1 cellular context compared by ENCODE assay signal in the genomic region with DNA sequence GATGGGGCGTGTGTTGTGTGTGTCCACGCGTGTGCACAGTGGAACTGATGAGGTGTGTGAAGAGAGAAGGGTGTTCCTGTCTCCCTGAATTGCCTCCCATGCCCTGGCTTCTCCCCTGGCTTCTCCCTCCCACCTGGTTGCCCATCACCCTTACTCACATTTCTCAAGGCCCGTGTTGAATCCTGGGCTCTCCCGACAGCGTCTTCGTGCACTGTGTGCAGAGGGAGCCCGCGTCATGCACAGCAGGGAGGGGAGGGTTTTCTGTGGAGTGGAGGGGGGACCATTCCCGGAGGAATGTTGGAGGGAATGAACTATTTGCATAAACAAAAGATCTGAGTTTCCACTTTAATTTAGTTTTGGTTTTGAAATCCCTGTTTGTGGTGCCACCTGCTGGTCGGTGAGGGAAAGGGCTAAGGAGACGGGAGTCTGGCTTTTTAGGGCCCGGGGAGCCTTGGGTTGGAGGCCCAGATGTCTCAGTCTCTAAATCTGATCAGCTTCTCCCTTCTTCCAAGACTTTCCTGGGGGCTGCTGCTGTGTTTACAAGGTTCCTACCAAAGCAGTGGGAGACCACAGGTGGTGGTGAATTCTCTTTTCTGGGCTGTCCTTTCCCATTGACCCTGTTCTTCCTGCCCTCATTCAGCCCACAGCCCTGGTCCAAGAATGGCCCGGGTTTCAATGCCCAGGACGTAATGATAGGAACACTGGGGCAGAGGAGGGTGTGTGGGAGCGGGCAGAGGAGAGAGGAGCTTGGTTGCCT.
TF ChIP-seq lines count a peak whose summit lies in the region.

A gene (minus strand): TSS at position 217 of the 757 bp plus-strand sequence. CDS start 57 bp downstream, at position 160.

TF ChIP-seq in K562, 482 proteins besides CTCF, POLR2A, EP300 and RAD21 (continued from another document):
- TF ChIP-seq, protein P1, sequence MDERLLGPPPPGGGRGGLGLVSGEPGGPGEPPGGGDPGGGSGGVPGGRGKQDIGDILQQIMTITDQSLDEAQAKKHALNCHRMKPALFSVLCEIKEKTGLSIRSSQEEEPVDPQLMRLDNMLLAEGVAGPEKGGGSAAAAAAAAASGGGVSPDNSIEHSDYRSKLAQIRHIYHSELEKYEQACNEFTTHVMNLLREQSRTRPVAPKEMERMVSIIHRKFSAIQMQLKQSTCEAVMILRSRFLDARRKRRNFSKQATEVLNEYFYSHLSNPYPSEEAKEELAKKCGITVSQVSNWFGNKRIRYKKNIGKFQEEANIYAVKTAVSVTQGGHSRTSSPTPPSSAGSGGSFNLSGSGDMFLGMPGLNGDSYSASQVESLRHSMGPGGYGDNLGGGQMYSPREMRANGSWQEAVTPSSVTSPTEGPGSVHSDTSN (CRISPR knock-in tag; IDR thresholded peaks at IDR 0.05; ENCODE audit: low read depth), result no peak
- TF ChIP-seq, protein P1 (tag; conservative IDR thresholded peaks at IDR 0.05; ENCODE audit: low read depth), result no peak
- TF ChIP-seq FOS (IDR thresholded peaks at IDR 0.05; ENCODE audit: extremely low read depth, insufficient read length) (no peak), PHTF2 (CRISPR knock-in tag; IDR thresholded peaks at IDR 0.05) (no peak), POLR3A (IDR thresholded peaks at IDR 0.05; ENCODE audit: borderline replicate concordance, extremely low read depth, insufficient read depth, insufficient read length) (no peak), TARDBP (IDR thresholded peaks at IDR 0.05) (no peak), TAL1 (IDR thresholded peaks at IDR 0.05) (no peak), POLR2G (IDR thresholded peaks at IDR 0.05; ENCODE audit: low read depth, low read length) (peak; percentile 37; the same call in 1 of the 2 replicates), RBM15 (IDR thresholded peaks at IDR 0.05; ENCODE audit: insufficient read depth, low read length) (no peak), ZNF431 (CRISPR knock-in tag; IDR thresholded peaks at IDR 0.05) (no peak), ZBTB1 (CRISPR knock-in tag; IDR thresholded peaks at IDR 0.05; ENCODE audit: borderline replicate concordance, low read depth) (no peak), SMC3 (conservative IDR thresholded peaks at IDR 0.05; ENCODE audit: insufficient read depth, low read depth, low read length) (peak; percentile 52; the same call in 1 of the 2 replicates), U2AF2 (optimal IDR thresholded peaks at IDR 0.05; ENCODE audit: low read depth, low read length) (no peak), ZNF174 (CRISPR knock-in tag; IDR thresholded peaks at IDR 0.05) (no peak)
- TF ChIP-seq, protein P2, sequence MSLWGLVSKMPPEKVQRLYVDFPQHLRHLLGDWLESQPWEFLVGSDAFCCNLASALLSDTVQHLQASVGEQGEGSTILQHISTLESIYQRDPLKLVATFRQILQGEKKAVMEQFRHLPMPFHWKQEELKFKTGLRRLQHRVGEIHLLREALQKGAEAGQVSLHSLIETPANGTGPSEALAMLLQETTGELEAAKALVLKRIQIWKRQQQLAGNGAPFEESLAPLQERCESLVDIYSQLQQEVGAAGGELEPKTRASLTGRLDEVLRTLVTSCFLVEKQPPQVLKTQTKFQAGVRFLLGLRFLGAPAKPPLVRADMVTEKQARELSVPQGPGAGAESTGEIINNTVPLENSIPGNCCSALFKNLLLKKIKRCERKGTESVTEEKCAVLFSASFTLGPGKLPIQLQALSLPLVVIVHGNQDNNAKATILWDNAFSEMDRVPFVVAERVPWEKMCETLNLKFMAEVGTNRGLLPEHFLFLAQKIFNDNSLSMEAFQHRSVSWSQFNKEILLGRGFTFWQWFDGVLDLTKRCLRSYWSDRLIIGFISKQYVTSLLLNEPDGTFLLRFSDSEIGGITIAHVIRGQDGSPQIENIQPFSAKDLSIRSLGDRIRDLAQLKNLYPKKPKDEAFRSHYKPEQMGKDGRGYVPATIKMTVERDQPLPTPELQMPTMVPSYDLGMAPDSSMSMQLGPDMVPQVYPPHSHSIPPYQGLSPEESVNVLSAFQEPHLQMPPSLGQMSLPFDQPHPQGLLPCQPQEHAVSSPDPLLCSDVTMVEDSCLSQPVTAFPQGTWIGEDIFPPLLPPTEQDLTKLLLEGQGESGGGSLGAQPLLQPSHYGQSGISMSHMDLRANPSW (CRISPR knock-in tag; IDR thresholded peaks at IDR 0.05), result no peak
- TF ChIP-seq, protein P3, sequence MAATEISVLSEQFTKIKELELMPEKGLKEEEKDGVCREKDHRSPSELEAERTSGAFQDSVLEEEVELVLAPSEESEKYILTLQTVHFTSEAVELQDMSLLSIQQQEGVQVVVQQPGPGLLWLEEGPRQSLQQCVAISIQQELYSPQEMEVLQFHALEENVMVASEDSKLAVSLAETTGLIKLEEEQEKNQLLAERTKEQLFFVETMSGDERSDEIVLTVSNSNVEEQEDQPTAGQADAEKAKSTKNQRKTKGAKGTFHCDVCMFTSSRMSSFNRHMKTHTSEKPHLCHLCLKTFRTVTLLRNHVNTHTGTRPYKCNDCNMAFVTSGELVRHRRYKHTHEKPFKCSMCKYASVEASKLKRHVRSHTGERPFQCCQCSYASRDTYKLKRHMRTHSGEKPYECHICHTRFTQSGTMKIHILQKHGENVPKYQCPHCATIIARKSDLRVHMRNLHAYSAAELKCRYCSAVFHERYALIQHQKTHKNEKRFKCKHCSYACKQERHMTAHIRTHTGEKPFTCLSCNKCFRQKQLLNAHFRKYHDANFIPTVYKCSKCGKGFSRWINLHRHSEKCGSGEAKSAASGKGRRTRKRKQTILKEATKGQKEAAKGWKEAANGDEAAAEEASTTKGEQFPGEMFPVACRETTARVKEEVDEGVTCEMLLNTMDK (IDR thresholded peaks at IDR 0.05; ENCODE audit: borderline replicate concordance, insufficient read depth, low read depth, low read length, poor library complexity, severe bottlenecking), result peak; percentile 40
- TF ChIP-seq, protein P4, sequence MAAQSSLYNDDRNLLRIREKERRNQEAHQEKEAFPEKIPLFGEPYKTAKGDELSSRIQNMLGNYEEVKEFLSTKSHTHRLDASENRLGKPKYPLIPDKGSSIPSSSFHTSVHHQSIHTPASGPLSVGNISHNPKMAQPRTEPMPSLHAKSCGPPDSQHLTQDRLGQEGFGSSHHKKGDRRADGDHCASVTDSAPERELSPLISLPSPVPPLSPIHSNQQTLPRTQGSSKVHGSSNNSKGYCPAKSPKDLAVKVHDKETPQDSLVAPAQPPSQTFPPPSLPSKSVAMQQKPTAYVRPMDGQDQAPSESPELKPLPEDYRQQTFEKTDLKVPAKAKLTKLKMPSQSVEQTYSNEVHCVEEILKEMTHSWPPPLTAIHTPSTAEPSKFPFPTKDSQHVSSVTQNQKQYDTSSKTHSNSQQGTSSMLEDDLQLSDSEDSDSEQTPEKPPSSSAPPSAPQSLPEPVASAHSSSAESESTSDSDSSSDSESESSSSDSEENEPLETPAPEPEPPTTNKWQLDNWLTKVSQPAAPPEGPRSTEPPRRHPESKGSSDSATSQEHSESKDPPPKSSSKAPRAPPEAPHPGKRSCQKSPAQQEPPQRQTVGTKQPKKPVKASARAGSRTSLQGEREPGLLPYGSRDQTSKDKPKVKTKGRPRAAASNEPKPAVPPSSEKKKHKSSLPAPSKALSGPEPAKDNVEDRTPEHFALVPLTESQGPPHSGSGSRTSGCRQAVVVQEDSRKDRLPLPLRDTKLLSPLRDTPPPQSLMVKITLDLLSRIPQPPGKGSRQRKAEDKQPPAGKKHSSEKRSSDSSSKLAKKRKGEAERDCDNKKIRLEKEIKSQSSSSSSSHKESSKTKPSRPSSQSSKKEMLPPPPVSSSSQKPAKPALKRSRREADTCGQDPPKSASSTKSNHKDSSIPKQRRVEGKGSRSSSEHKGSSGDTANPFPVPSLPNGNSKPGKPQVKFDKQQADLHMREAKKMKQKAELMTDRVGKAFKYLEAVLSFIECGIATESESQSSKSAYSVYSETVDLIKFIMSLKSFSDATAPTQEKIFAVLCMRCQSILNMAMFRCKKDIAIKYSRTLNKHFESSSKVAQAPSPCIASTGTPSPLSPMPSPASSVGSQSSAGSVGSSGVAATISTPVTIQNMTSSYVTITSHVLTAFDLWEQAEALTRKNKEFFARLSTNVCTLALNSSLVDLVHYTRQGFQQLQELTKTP (IDR thresholded peaks at IDR 0.05; ENCODE audit: low read depth in 1 of 2, partially characterized antibody in 2 of 2), result no peak
- TF ChIP-seq, protein P5, sequence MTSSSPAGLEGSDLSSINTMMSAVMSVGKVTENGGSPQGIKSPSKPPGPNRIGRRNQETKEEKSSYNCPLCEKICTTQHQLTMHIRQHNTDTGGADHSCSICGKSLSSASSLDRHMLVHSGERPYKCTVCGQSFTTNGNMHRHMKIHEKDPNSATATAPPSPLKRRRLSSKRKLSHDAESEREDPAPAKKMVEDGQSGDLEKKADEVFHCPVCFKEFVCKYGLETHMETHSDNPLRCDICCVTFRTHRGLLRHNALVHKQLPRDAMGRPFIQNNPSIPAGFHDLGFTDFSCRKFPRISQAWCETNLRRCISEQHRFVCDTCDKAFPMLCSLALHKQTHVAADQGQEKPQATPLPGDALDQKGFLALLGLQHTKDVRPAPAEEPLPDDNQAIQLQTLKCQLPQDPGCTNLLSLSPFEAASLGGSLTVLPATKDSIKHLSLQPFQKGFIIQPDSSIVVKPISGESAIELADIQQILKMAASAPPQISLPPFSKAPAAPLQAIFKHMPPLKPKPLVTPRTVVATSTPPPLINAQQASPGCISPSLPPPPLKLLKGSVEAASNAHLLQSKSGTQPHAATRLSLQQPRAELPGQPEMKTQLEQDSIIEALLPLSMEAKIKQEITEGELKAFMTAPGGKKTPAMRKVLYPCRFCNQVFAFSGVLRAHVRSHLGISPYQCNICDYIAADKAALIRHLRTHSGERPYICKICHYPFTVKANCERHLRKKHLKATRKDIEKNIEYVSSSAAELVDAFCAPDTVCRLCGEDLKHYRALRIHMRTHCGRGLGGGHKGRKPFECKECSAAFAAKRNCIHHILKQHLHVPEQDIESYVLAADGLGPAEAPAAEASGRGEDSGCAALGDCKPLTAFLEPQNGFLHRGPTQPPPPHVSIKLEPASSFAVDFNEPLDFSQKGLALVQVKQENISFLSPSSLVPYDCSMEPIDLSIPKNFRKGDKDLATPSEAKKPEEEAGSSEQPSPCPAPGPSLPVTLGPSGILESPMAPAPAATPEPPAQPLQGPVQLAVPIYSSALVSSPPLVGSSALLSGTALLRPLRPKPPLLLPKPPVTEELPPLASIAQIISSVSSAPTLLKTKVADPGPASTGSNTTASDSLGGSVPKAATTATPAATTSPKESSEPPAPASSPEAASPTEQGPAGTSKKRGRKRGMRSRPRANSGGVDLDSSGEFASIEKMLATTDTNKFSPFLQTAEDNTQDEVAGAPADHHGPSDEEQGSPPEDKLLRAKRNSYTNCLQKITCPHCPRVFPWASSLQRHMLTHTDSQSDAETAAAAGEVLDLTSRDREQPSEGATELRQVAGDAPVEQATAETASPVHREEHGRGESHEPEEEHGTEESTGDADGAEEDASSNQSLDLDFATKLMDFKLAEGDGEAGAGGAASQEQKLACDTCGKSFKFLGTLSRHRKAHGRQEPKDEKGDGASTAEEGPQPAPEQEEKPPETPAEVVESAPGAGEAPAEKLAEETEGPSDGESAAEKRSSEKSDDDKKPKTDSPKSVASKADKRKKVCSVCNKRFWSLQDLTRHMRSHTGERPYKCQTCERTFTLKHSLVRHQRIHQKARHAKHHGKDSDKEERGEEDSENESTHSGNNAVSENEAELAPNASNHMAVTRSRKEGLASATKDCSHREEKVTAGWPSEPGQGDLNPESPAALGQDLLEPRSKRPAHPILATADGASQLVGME (CRISPR knock-in tag; IDR thresholded peaks at IDR 0.05), result no peak
TF ChIP-seq in K562: peak in this region for 4.
